Comparison of ENCODE assay signal across 23 cellular contexts in genomic region chr9:80592413-80592812, GRCh38.
"Had no signal": no experiment of that assay in that cellular context is flagged by ENCODE, and none has a peak within 500 bp of the region (broad histone marks: within the 10 kb centered on the region; RNA-seq: fewer than 3 reads in every experiment).

No MANE protein-coding gene starts in this region.

- ATAC-seq: foreskin keratinocyte, gastroesophageal sphincter, heart left ventricle, left cardiac atrium, left lung, left ventricle myocardium superior, lower lobe of right lung, mucosa of descending colon had no signal

- FAIRE-seq: colon, endothelial cell of umbilical vein, frontal cortex, islet of Langerhans, keratinocyte had no signal

- DNase-seq: dermis blood vessel endothelial cell; effector CD4-positive, alpha-beta T cell; effector memory CD4-positive, alpha-beta T cell; foreskin keratinocyte; heart left ventricle; immature natural killer cell; left cardiac atrium; left lung; left ventricle myocardium superior; lower lobe of right lung; mesenchymal stem cell; midbrain; mucosa of descending colon; naive B cell had no signal

- H3K27ac ChIP-seq: coronary artery, esophagus muscularis mucosa, foreskin keratinocyte, gastroesophageal sphincter, heart left ventricle, hepatocyte, left lung, lower lobe of right lung had no signal
